In genomic region chr1:157181258-157181657, GRCh38 we compare ENCODE assay signal across 27 cellular contexts. TPM values are rescaled to one million over a fixed set of nuclear protein-coding genes. Genes with fewer than 3 reads are reported as not detected.
DNase-seq lines count a peak whose midpoint lies in the region; ATAC-seq and TF ChIP-seq lines count a peak whose summit lies in the region.
"Had no signal": no experiment of that assay in that cellular context is flagged by ENCODE, and none has a peak within 500 bp of the region (broad histone marks: within the 10 kb centered on the region; RNA-seq: fewer than 3 reads in every experiment).

No MANE protein-coding gene starts in this region.

- H3K9me3 ChIP-seq in MM.1S (replicated peaks; ENCODE audit: insufficient read depth, low read length) = no peaks in the 10 kb centered on the region
- H3K9me3 ChIP-seq in neural progenitor cell (ENCODE audit: low read depth) = no peaks in the 10 kb centered on the region
- H3K9me3 ChIP-seq: pancreas, stomach, transverse colon had no signal

- peaks cover 8% of the 10 kb centered on the region for H3K27me3 Mint-ChIP-seq in neural progenitor cell (ENCODE audit: insufficient read depth, low read depth)

- H3K4me3 ChIP-seq in MM.1S (ENCODE audit: low read length) (peak overlapping the region; percentile 18; the same call in 1 of the 2 replicates), neural progenitor cell (no peak overlapping the region)
- H3K4me3 ChIP-seq: dorsolateral prefrontal cortex, pancreas, stomach, transverse colon had no signal

- H3K4me1 ChIP-seq in MM.1S (ENCODE audit: low read length) = peaks cover 64% of the 10 kb centered on the region
- H3K4me1 ChIP-seq in neural progenitor cell = no peaks in the 10 kb centered on the region
- H3K4me1 ChIP-seq: pancreas, stomach, transverse colon had no signal

- H3K9me3 Mint-ChIP-seq in neural progenitor cell = no peaks in the 10 kb centered on the region
- H3K9me3 Mint-ChIP-seq: activated T-helper 1 cell treated with anti-CD3 and anti-CD28 coated beads, Interleukin-12 subunit alpha, Interleukin-12 subunit beta, Interleukin-2, Interleukin-4 antibody, amounts not matched to agents 30 ng/mL and 10 ng/mL and 1 ng/mL, durations not matched to agents 14 hours and 24 hours and 36 hours; T-helper 1 cell treated with Interleukin-12 subunit alpha and Interleukin-12 subunit beta and Interleukin-4 antibody, amounts not matched to agents 30 μg/mL and 1 μg/mL, for 36 hours had no signal

- TF ChIP-seq CTCF in MM.1S (IDR thresholded peaks at IDR 0.05; ENCODE audit: low read length) = no peak
- no peak for TF ChIP-seq CTCF in neural progenitor cell (IDR thresholded peaks at IDR 0.05)

- H3K27ac ChIP-seq in MM.1S (ENCODE audit: low read length) (peak overlapping the region; percentile 93), neural progenitor cell (no peak overlapping the region)
- H3K27ac ChIP-seq: dorsolateral prefrontal cortex, pancreas, stomach, transverse colon had no signal

- H3K4me3 Mint-ChIP-seq in neural progenitor cell = no peak overlapping the region
- H3K4me3 Mint-ChIP-seq: activated naive CD8-positive, alpha-beta T cell; activated T-helper 1 cell treated with anti-CD3 and anti-CD28 coated beads, Interleukin-12 subunit alpha, Interleukin-12 subunit beta, Interleukin-2, Interleukin-4 antibody, amounts not matched to agents 30 ng/mL and 10 ng/mL and 1 ng/mL, durations not matched to agents 14 hours and 24 hours and 36 hours; naive thymus-derived CD4-positive, alpha-beta T cell; T-helper 1 cell treated with Interleukin-12 subunit alpha and Interleukin-12 subunit beta and Interleukin-4 antibody, amounts not matched to agents 30 μg/mL and 1 μg/mL, for 36 hours had no signal

- peak; percentile 23 for ATAC-seq in GM21529 (IDR thresholded peaks at IDR 0.05; ENCODE audit: unreplicated experiment)
- ATAC-seq: naive thymus-derived CD4-positive, alpha-beta T cell; pancreas; right cardiac atrium had no signal

- DNase-seq in NOMO-1 (lab: John Stamatoyannopoulos, UW; ENCODE audit: unreplicated experiment in 2 of 2) = peak; percentile 10 to 11
- no peak for DNase-seq in NOMO-1 treated with dmso at 0.1 percent for 144 hours (lab: John Stamatoyannopoulos, UW; ENCODE audit: unreplicated experiment)
- DNase-seq in MM.1S = peak; percentile 31
- DNase-seq in neural progenitor cell (ENCODE audit: low spot score) = no peak
- DNase-seq in OCI-M2 (lab: John Stamatoyannopoulos, UW; ENCODE audit: unreplicated experiment) = no peak
- DNase-seq in NCI-H524 (lab: John Stamatoyannopoulos, UW) = no peak
- DNase-seq in NCI-H2081 (lab: John Stamatoyannopoulos, UW) = no peak
- DNase-seq: 8988T; activated CD4-positive, alpha-beta T cell treated with anti-CD3 and anti-CD28 coated beads for 48 hours; AML-193; central memory CD4-positive, alpha-beta T cell; DMS79 treated with DMSO at 0.1 percent for 48 hours; dorsolateral prefrontal cortex; HCEC 1CT; Karpas-422; naive thymus-derived CD4-positive, alpha-beta T cell; NCI-H1105; NCI-H446 treated with DMSO at 0.1 percent for 48 hours; pancreas; right cardiac atrium; stimulated activated CD4-positive, alpha-beta T cell treated with anti-CD3 and anti-CD28 coated beads, Interleukin-15, amount 100 ng/mL, for 24 hours; stomach; transverse colon had no signal

- peaks cover 16% of the 10 kb centered on the region for H3K4me1 Mint-ChIP-seq in neural progenitor cell

- H4K20me1 ChIP-seq in MM.1S (ENCODE audit: insufficient read depth, low read length) (no peaks in the 10 kb centered on the region), neural progenitor cell (ENCODE audit: low read depth) (no peaks in the 10 kb centered on the region)

- H3K79me2 ChIP-seq in MM.1S (ENCODE audit: low read length) = peaks cover 4% of the 10 kb centered on the region; the same call in 1 of the 2 replicates
- H3K79me2 ChIP-seq in neural progenitor cell (ENCODE audit: low read depth) = no peaks in the 10 kb centered on the region

- peaks cover 49% of the 10 kb centered on the region for H3F3A ChIP-seq in MM.1S (ENCODE audit: insufficient read depth, low read length)
- H3F3A ChIP-seq in neural progenitor cell (ENCODE audit: low read depth) = no peaks in the 10 kb centered on the region

- H3K9me2 ChIP-seq in MM.1S (replicated peaks; ENCODE audit: insufficient read depth, low read length) = no peaks in the 10 kb centered on the region

- H3K36me3 ChIP-seq in MM.1S (replicated peaks; ENCODE audit: insufficient read depth, low read length) (no peaks in the 10 kb centered on the region), neural progenitor cell (no peaks in the 10 kb centered on the region)
- H3K36me3 ChIP-seq: pancreas, stomach, transverse colon had no signal

- H2AFZ ChIP-seq in MM.1S (ENCODE audit: low read length) (peak overlapping the region; percentile 83), neural progenitor cell (replicated peaks) (peak overlapping the region; percentile 52)

- H3K9ac ChIP-seq in MM.1S (ENCODE audit: low read length) (peak overlapping the region; percentile 67), neural progenitor cell (no peak overlapping the region)

- no peak overlapping the region for H3K27ac Mint-ChIP-seq in neural progenitor cell
- H3K27ac Mint-ChIP-seq: activated naive CD8-positive, alpha-beta T cell; activated T-helper 1 cell treated with anti-CD3 and anti-CD28 coated beads, Interleukin-12 subunit alpha, Interleukin-12 subunit beta, Interleukin-2, Interleukin-4 antibody, amounts not matched to agents 30 ng/mL and 10 ng/mL and 1 ng/mL, durations not matched to agents 14 hours and 24 hours and 36 hours; naive thymus-derived CD4-positive, alpha-beta T cell; T-helper 1 cell treated with Interleukin-12 subunit alpha and Interleukin-12 subunit beta and Interleukin-4 antibody, amounts not matched to agents 30 μg/mL and 1 μg/mL, for 36 hours had no signal

- H3K4me2 ChIP-seq in MM.1S (ENCODE audit: low read depth, low read length) (peak overlapping the region; percentile 80), neural progenitor cell (no peak overlapping the region)

- H3K27me3 ChIP-seq in MM.1S (replicated peaks; ENCODE audit: insufficient read depth, low read length) = no peaks in the 10 kb centered on the region
- H3K27me3 ChIP-seq in neural progenitor cell = no peaks in the 10 kb centered on the region
- H3K27me3 ChIP-seq: pancreas, transverse colon had no signal

- H3K36me3 Mint-ChIP-seq in neural progenitor cell = no peaks in the 10 kb centered on the region
- H3K36me3 Mint-ChIP-seq: activated naive CD8-positive, alpha-beta T cell; naive thymus-derived CD4-positive, alpha-beta T cell had no signal

RNA-seq across cellular contexts. Expression of gene ETV3, which starts 43.1 kb away (rescaled TPM):
- 13.7 and 19.5 TPM in 2 replicates for total RNA-seq in neural progenitor cell (ENCODE audit: low replicate concordance)

Comparison
In these comparisons a context has a peak if more than half of its experiments do, and no peak if none do; other contexts are left out.
1. DNase-seq: peak in NOMO-1 (2 of 2) and MM.1S (single experiment); none in NOMO-1 treated with dmso at 0.1 percent for 144 hours (single experiment), neural progenitor cell (single experiment), OCI-M2 (single experiment), NCI-H524 (0 of 2) and NCI-H2081 (0 of 2).